In genomic region chr7:22564511-22565045, GRCh38 we compare ENCODE assay signal across 8 cellular contexts.
DNase-seq lines count a peak whose midpoint lies in the region; ATAC-seq and TF ChIP-seq lines count a peak whose summit lies in the region.

No MANE protein-coding gene starts in this region.

- H3K27me3 ChIP-seq in MG63 (no peaks in the 10 kb centered on the region), dorsolateral prefrontal cortex (no peaks in the 10 kb centered on the region)

- no peaks in the 10 kb centered on the region for H3K36me3 Mint-ChIP-seq in central memory CD8-positive, alpha-beta T cell (ENCODE audit: insufficient read depth)
- H3K36me3 Mint-ChIP-seq in activated T-helper 2 cell treated with anti-CD3 and anti-CD28 coated beads, Interferon-gamma antibody, Interleukin-2, Interleukin-4, amounts not matched to agents 10 μg/mL and 5 μg/mL and 100 μg/mL, durations not matched to agents 14 hours and 24 hours and 36 hours (ENCODE audit: low read depth), result no peaks in the 10 kb centered on the region

- H3K36me3 ChIP-seq in MG63 (no peaks in the 10 kb centered on the region), mesodermal cell (ENCODE audit: control insufficient read depth, insufficient read depth, low read length) (no peaks in the 10 kb centered on the region)

- H3K27ac Mint-ChIP-seq in central memory CD8-positive, alpha-beta T cell (ENCODE audit: low read depth), result no peak overlapping the region
- no peak overlapping the region for H3K27ac Mint-ChIP-seq in activated T-helper 2 cell treated with anti-CD3 and anti-CD28 coated beads, Interferon-gamma antibody, Interleukin-2, Interleukin-4, amounts not matched to agents 10 μg/mL and 5 μg/mL and 100 μg/mL, durations not matched to agents 14 hours and 24 hours and 36 hours

- peaks cover 47% of the 10 kb centered on the region for H3K4me1 ChIP-seq in mesodermal cell (ENCODE audit: control insufficient read depth, insufficient read depth, low read length, poor library complexity, severe bottlenecking)

- H3K4me1 Mint-ChIP-seq in central memory CD8-positive, alpha-beta T cell, result peaks cover 21% of the 10 kb centered on the region
- peaks cover 52% of the 10 kb centered on the region for H3K4me1 Mint-ChIP-seq in activated T-helper 2 cell treated with anti-CD3 and anti-CD28 coated beads, Interferon-gamma antibody, Interleukin-2, Interleukin-4, amounts not matched to agents 10 μg/mL and 5 μg/mL and 100 μg/mL, durations not matched to agents 14 hours and 24 hours and 36 hours (ENCODE audit: low read depth)

- whole genome bisulfite sequencing in mesodermal cell (ENCODE audit: insufficient coverage in 2 of 2), 2 experiments, result 88 to 100% methylated on average over 2 to 3 of the region's 6 CpGs

- peaks cover 65% of the 10 kb centered on the region for H3K27me3 Mint-ChIP-seq in central memory CD8-positive, alpha-beta T cell
- H3K27me3 Mint-ChIP-seq in activated T-helper 2 cell treated with anti-CD3 and anti-CD28 coated beads, Interferon-gamma antibody, Interleukin-2, Interleukin-4, amounts not matched to agents 10 μg/mL and 5 μg/mL and 100 μg/mL, durations not matched to agents 14 hours and 24 hours and 36 hours (ENCODE audit: low read depth), result peaks cover 40% of the 10 kb centered on the region

- no peak overlapping the region for H3K4me3 ChIP-seq in MG63
- no peak overlapping the region for H3K4me3 ChIP-seq in mesodermal cell (ENCODE audit: extremely low read depth, insufficient read depth, low read length, poor library complexity, severe bottlenecking)
- H3K4me3 ChIP-seq in dorsolateral prefrontal cortex, result peak overlapping the region in 24 of 59 donors; percentile 24 to 62 (median 52)

- H3K9me3 Mint-ChIP-seq in central memory CD8-positive, alpha-beta T cell, result no peaks in the 10 kb centered on the region
- H3K9me3 Mint-ChIP-seq in activated T-helper 2 cell treated with anti-CD3 and anti-CD28 coated beads, Interferon-gamma antibody, Interleukin-2, Interleukin-4, amounts not matched to agents 10 μg/mL and 5 μg/mL and 100 μg/mL, durations not matched to agents 14 hours and 24 hours and 36 hours, result no peaks in the 10 kb centered on the region

- H3K9me3 ChIP-seq in MG63 (no peaks in the 10 kb centered on the region), mesodermal cell (ENCODE audit: control insufficient read depth, low read length) (no peaks in the 10 kb centered on the region)

- H3K27ac ChIP-seq in mesodermal cell (ENCODE audit: low read depth, low read length, severe bottlenecking) (peak overlapping the region; percentile 57), dorsolateral prefrontal cortex (peak overlapping the region in 23 of 59 donors; percentile 1 to 77 (median 52))

- TF ChIP-seq CTCF in dorsolateral prefrontal cortex (IDR thresholded peaks at IDR 0.05 in 54 of 56, conservative IDR thresholded peaks at IDR 0.05 in 2 of 56; ENCODE audit: low read depth in 1 of 56, partially characterized antibody in 56 of 56), result no peak

- intact Hi-C loops in dorsolateral prefrontal cortex (cut with DNase I), result loop anchor here (5.0 kb wide), 4 partner anchors 163 to 498 kb away; partner anchors contain the start of gene IL6 (in 1 of the 2)
- intact Hi-C loops in activated T-helper 2 cell treated with anti-CD3 and anti-CD28 coated beads, Interferon-gamma antibody, Interleukin-2, Interleukin-4, amounts not matched to agents 10 μg/mL and 5 μg/mL and 100 μg/mL, durations not matched to agents 14 hours and 24 hours and 36 hours (cut with micrococcal nuclease), result loop anchor here (1.0 kb wide), 1 partner anchor 76 kb away; no protein-coding TSS in a partner anchor

- no peak for ATAC-seq in central memory CD8-positive, alpha-beta T cell (replicated peaks; ENCODE audit: extremely low read depth, poor library complexity, severe bottlenecking)
- ATAC-seq in GM21737 (IDR thresholded peaks at IDR 0.05; ENCODE audit: unreplicated experiment), result no peak

- DNase-seq in DMS153 (lab: John Stamatoyannopoulos, UW) (peak; percentile 35), MG63 (peak; percentile 90), NCI-H526 (lab: John Stamatoyannopoulos, UW) (no peak), dorsolateral prefrontal cortex (no peak)
- DNase-seq in central memory CD8-positive, alpha-beta T cell (ENCODE audit: low spot score in 2 of 2), result no peak
- DNase-seq in activated T-helper 2 cell treated with anti-CD3 and anti-CD28 coated beads, Interferon-gamma antibody, Interleukin-2, Interleukin-4, amounts not matched to agents 10 μg/mL and 5 μg/mL and 100 μg/mL, durations not matched to agents 14 hours and 24 hours and 36 hours (ENCODE audit: low spot score), result no peak

- H3K4me3 Mint-ChIP-seq in central memory CD8-positive, alpha-beta T cell, result peak overlapping the region; percentile 33
- H3K4me3 Mint-ChIP-seq in activated T-helper 2 cell treated with anti-CD3 and anti-CD28 coated beads, Interferon-gamma antibody, Interleukin-2, Interleukin-4, amounts not matched to agents 10 μg/mL and 5 μg/mL and 100 μg/mL, durations not matched to agents 14 hours and 24 hours and 36 hours (ENCODE audit: low read depth), result no peak overlapping the region

Comparison
In these comparisons a context has a peak if more than half of its experiments do, and no peak if none do; other contexts are left out.
1. DNase-seq: peak in DMS153 (single experiment) and MG63 (single experiment); none in central memory CD8-positive, alpha-beta T cell (0 of 2), NCI-H526 (0 of 2), dorsolateral prefrontal cortex (0 of 10) and activated T-helper 2 cell treated with anti-CD3 and anti-CD28 coated beads, Interferon-gamma antibody, Interleukin-2, Interleukin-4, amounts not matched to agents 10 μg/mL and 5 μg/mL and 100 μg/mL, durations not matched to agents 14 hours and 24 hours and 36 hours (single experiment).